In the genomic region with DNA sequence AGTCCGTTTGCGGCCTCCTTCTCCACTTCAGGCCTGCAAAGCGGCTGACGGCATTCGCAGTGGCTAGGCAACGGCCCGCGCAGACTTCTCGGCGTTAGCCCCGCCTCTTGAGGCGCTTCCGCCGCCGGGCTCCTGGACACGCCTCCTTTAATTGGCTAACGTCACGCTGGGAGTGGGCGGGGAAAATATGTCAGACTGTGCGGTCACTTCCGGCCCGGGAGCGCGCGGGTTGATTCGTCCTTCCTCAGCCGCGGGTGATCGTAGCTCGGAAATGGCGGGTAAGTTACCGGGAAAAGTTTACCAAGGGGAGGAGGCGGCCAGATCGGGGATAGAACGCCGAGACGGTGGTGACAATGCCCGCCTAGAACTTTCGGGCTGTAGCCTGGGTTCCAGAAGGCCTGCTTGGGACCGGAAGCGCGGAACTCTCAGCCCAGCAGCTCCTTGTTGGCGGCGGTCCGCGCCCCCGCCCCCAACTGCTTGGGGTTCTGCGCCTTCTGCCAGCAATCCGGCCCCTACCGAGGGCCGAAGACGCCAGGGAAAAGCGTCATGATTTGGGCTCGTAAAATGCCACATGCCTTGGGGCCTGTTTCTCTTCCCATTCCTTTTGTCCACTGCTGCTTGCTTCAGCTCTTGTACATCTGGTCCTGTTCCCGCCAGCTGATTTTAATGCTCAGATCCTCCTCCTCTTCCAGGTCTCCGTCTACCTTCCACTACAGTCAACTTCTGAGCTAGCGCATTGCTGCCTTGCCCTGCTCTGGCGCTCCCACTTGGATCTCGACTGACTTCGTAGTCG, we compare ENCODE assay signal across 8 cellular contexts. TPM values are rescaled to one million over a fixed set of nuclear protein-coding genes. Genes with fewer than 3 reads are reported as not detected.
DNase-seq lines count a peak whose midpoint lies in the region; ATAC-seq and TF ChIP-seq lines count a peak whose summit lies in the region.

A gene with protein sequence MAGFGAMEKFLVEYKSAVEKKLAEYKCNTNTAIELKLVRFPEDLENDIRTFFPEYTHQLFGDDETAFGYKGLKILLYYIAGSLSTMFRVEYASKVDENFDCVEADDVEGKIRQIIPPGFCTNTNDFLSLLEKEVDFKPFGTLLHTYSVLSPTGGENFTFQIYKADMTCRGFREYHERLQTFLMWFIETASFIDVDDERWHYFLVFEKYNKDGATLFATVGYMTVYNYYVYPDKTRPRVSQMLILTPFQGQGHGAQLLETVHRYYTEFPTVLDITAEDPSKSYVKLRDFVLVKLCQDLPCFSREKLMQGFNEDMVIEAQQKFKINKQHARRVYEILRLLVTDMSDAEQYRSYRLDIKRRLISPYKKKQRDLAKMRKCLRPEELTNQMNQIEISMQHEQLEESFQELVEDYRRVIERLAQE (plus strand): TSS at position 232 of the 793 bp plus-strand sequence. CDS start 40 bp downstream, at position 272.

- TF ChIP-seq CTCF in AG10803 (conservative IDR thresholded peaks at IDR 0.05; ENCODE audit: low read length), result no peak

- ATAC-seq in GM19043 (IDR thresholded peaks at IDR 0.05; ENCODE audit: low read depth, unreplicated experiment) (peak; percentile 97), HG03378 (IDR thresholded peaks at IDR 0.05; ENCODE audit: unreplicated experiment) (peak; percentile 90)

- DNase-seq in AG10803 (ENCODE audit: low read depth) (peak; percentile 97), NCI-H460 (ENCODE audit: extremely low read depth, low read depth) (peak; percentile 97), cerebellar nuclear complex (lab: John Stamatoyannopoulos, UW) (peak; percentile 77 to 93), islet precursor cell (peak; percentile 98)
- DNase-seq in activated CD4-positive, CD25-positive, alpha-beta regulatory T cell treated with anti-CD3 and anti-CD28 coated beads, Interleukin-2, amount 50 U/mL, for 72 hours, result peak; percentile 96
- DNase-seq in stimulated activated CD4-positive, alpha-beta T cell treated with anti-CD3 and anti-CD28 coated beads, Interleukin-12 subunit alpha, Interleukin-12 subunit beta, amount 100 ng/mL, for 48 hours (ENCODE audit: low read depth in 2 of 3, low spot score in 1 of 3), result peak; percentile 98 to 99 (median 98)

- peak within 1 kb of the TSS; percentile 95 for H3K4me3 ChIP-seq in AG10803 (ENCODE audit: low read length)

RNA-seq across cellular contexts. Expression of the gene that starts here (rescaled TPM):
- 59.1 and 70.2 TPM in 2 replicates for total RNA-seq in NCI-H460 (2014; rRNA removed; shearing (Covaris generic))
- 72.4 and 76.9 TPM in 2 replicates for polyA plus RNA-seq in NCI-H460 (2014; cell fraction: nucleus; rRNA removed)

Comparison
In these comparisons a context has a peak if more than half of its experiments do, and no peak if none do; other contexts are left out.
1. Peak in every context shown above with its lines: DNase-seq, ATAC-seq and H3K4me3 ChIP-seq.